In the genomic region with DNA sequence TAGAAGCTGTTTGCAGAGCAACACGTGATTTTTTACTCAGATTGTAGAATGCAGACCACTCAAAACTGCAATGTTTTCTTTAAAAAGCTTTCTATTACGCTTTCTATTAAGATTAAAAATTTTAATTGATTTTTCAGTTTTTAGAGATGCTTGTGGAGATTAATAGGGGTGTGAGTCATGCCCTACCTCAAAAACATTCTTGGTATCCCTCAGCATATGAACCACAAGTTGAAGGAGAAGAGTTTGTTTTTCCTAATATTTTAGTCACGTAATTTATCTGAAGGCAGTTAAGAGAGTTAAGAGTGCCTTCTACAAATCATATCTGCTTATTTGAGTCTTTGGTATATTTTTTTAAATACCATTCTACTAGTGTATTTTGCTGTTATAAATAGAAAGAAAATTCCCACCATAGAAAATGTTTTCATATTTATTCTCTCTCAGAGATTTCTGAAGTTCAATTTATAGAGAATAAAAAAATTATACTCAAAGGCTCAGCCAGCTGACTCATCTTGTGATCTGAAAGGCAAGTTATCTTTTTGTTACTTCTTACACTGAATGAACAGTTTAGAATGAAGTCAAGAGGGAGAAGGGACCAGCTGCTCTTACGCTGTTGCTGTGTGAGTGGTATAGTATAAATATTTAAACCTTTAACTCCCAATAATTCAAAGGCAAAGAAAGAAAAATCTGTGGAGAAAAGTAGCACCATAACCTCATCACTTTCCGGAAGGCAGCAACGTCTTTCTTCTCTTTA, we compare ENCODE assay signal across 12 cellular contexts. TPM values are rescaled to one million over a fixed set of nuclear protein-coding genes. Genes with fewer than 3 reads are reported as not detected.
DNase-seq lines count a peak whose midpoint lies in the region; ATAC-seq and TF ChIP-seq lines count a peak whose summit lies in the region.
"Had no signal": no experiment of that assay in that cellular context is flagged by ENCODE, and none has a peak within 500 bp of the region (broad histone marks: within the 10 kb centered on the region; RNA-seq: fewer than 3 reads in every experiment).

No MANE protein-coding gene starts in this region.

- CTCF ChIA-PET in SK-N-SH (lab: Yijun Ruan, JAX), result interaction anchor here (0.8 to 1.2 kb wide), 3 partner anchors 10 to 72 kb away, joined by 3 read pairs; no protein-coding TSS in a partner anchor

- H3K9me3 ChIP-seq in SK-N-SH, result no peaks in the 10 kb centered on the region

- TF ChIP-seq RAD21 in SK-N-SH (IDR thresholded peaks at IDR 0.05; ENCODE audit: low read length), result no peak

- peak overlapping the region in 1 of 2 experiments; percentile 71; a peak in 2 of 4 replicates for H3K27ac ChIP-seq in SK-N-SH (ENCODE audit: low read depth in 2 of 2, low read length in 1 of 2)
- H3K27ac ChIP-seq: dorsolateral prefrontal cortex had no signal

- H3K36me3 ChIP-seq in SK-N-SH (replicated peaks in 1 of 2; ENCODE audit: control insufficient read depth in 1 of 2, insufficient read depth in 2 of 2, low read length in 1 of 2), result no peaks in the 10 kb centered on the region

- H3K27ac Mint-ChIP-seq in activated T-cell treated with anti-CD3 and anti-CD28 coated beads, Interleukin-2, amount 50 U/mL, for 24 hours, result peak overlapping the region; percentile 96
- peak overlapping the region; percentile 51 for H3K27ac Mint-ChIP-seq in chondrocyte (ENCODE audit: unreplicated experiment)
- H3K27ac Mint-ChIP-seq in stimulated activated memory B cell treated with anti-CD40 and anti-IgM and Interleukin-4, amounts not matched to agents 10 μg/mL and 1 μg/mL and 100 μg/mL, for 72 hours, result peak overlapping the region; percentile 81
- H3K27ac Mint-ChIP-seq: H9 had no signal

- H4K20me1 ChIP-seq in SK-N-SH (ENCODE audit: insufficient read depth), result no peaks in the 10 kb centered on the region

- H3K4me1 Mint-ChIP-seq in activated T-cell treated with anti-CD3 and anti-CD28 coated beads, Interleukin-2, amount 50 U/mL, for 24 hours (ENCODE audit: low read depth), result peaks cover 94% of the 10 kb centered on the region
- peaks cover 51% of the 10 kb centered on the region for H3K4me1 Mint-ChIP-seq in chondrocyte (ENCODE audit: low read depth)
- H3K4me1 Mint-ChIP-seq in stimulated activated memory B cell treated with anti-CD40 and anti-IgM and Interleukin-4, amounts not matched to agents 10 μg/mL and 1 μg/mL and 100 μg/mL, for 72 hours, result peaks cover 95% of the 10 kb centered on the region

- POLR2A ChIA-PET in SK-N-SH (lab: Yijun Ruan, JAX), result no interaction called here

- TF ChIP-seq CTCF in SK-N-SH (IDR thresholded peaks at IDR 0.05) (no peak), chondrocyte (IDR thresholded peaks at IDR 0.05) (no peak)

- peaks cover 4% of the 10 kb centered on the region for H3K36me3 Mint-ChIP-seq in activated T-cell treated with anti-CD3 and anti-CD28 coated beads, Interleukin-2, amount 50 U/mL, for 24 hours (ENCODE audit: low read depth)
- H3K36me3 Mint-ChIP-seq in chondrocyte (ENCODE audit: low read depth), result no peaks in the 10 kb centered on the region
- peaks cover 13% of the 10 kb centered on the region for H3K36me3 Mint-ChIP-seq in stimulated activated memory B cell treated with anti-CD40 and anti-IgM and Interleukin-4, amounts not matched to agents 10 μg/mL and 1 μg/mL and 100 μg/mL, for 72 hours

- H3K9me2 ChIP-seq in SK-N-SH, result no peaks in the 10 kb centered on the region

- H2AFZ ChIP-seq in SK-N-SH (ENCODE audit: low read depth), result peak overlapping the region; percentile 42; the same call in 1 of the 2 replicates

- peak overlapping the region; percentile 8; the same call in 1 of the 2 replicates for H3K4me2 ChIP-seq in SK-N-SH

- no peak for TF ChIP-seq EP300 in SK-N-SH (IDR thresholded peaks at IDR 0.05; ENCODE audit: borderline replicate concordance in 1 of 2, low read depth in 1 of 2, low read length in 1 of 2)

- no peak for DNase-seq in activated T-cell treated with anti-CD3 and anti-CD28 coated beads, Interleukin-2, amount 50 U/mL, for 24 hours
- no peak for DNase-seq in activated T-cell treated with anti-CD3 and anti-CD28 coated beads for 4 hours
- DNase-seq in SK-N-SH, result no peak
- no peak for DNase-seq in chondrocyte (ENCODE audit: low spot score)
- no peak for DNase-seq in DMS153 treated with DMSO at 0.1 percent for 48 hours (lab: John Stamatoyannopoulos, UW; ENCODE audit: unreplicated experiment)
- DNase-seq: dorsolateral prefrontal cortex, glutamatergic neuron, H9, NCI-H1694 treated with DMSO at 0.1 percent for 48 hours had no signal

- H3F3A ChIP-seq in SK-N-SH (replicated peaks; ENCODE audit: insufficient read depth), result peaks cover 16% of the 10 kb centered on the region

- no peak overlapping the region for H3K4me3 ChIP-seq in SK-N-SH (ENCODE audit: low read depth in 2 of 2, low read length in 1 of 2)
- H3K4me3 ChIP-seq: dorsolateral prefrontal cortex had no signal

- no peaks in the 10 kb centered on the region for H3K79me2 ChIP-seq in SK-N-SH (ENCODE audit: insufficient read depth)

- WGBS in SK-N-SH (ENCODE audit: low lambda C conversion rate), result 66% methylated on average over 6 of the region's 6 CpGs

- peaks cover 12 to 26% of the 10 kb centered on the region in 2 experiments; a peak in 3 of 4 replicates for H3K4me1 ChIP-seq in SK-N-SH (ENCODE audit: control insufficient read depth in 1 of 2, insufficient read depth in 2 of 2, low read depth in 1 of 2, low read length in 1 of 2)

- no peaks in the 10 kb centered on the region for H3K27me3 ChIP-seq in SK-N-SH (ENCODE audit: insufficient read depth)

- ATAC-seq in stimulated activated memory B cell treated with anti-CD40 and anti-IgM and Interleukin-4, amounts not matched to agents 10 μg/mL and 1 μg/mL and 100 μg/mL, for 72 hours, result no peak
- ATAC-seq in HG02588 (IDR thresholded peaks at IDR 0.05; ENCODE audit: unreplicated experiment), result no peak
- no peak for ATAC-seq in GM19455 (IDR thresholded peaks at IDR 0.05; ENCODE audit: unreplicated experiment)

- no peaks in the 10 kb centered on the region for H3K27me3 Mint-ChIP-seq in activated T-cell treated with anti-CD3 and anti-CD28 coated beads, Interleukin-2, amount 50 U/mL, for 24 hours
- no peaks in the 10 kb centered on the region for H3K27me3 Mint-ChIP-seq in chondrocyte (ENCODE audit: low read depth)
- no peaks in the 10 kb centered on the region for H3K27me3 Mint-ChIP-seq in stimulated activated memory B cell treated with anti-CD40 and anti-IgM and Interleukin-4, amounts not matched to agents 10 μg/mL and 1 μg/mL and 100 μg/mL, for 72 hours

- H3K9ac ChIP-seq in SK-N-SH, result peak overlapping the region; percentile 17; the same call in 1 of the 2 replicates

- H3K9me3 Mint-ChIP-seq in activated T-cell treated with anti-CD3 and anti-CD28 coated beads, Interleukin-2, amount 50 U/mL, for 24 hours, result peaks cover 6% of the 10 kb centered on the region
- H3K9me3 Mint-ChIP-seq in chondrocyte (ENCODE audit: low read depth), result no peaks in the 10 kb centered on the region
- peaks cover 6% of the 10 kb centered on the region for H3K9me3 Mint-ChIP-seq in stimulated activated memory B cell treated with anti-CD40 and anti-IgM and Interleukin-4, amounts not matched to agents 10 μg/mL and 1 μg/mL and 100 μg/mL, for 72 hours

- peak overlapping the region; percentile 88 for H3K4me3 Mint-ChIP-seq in activated T-cell treated with anti-CD3 and anti-CD28 coated beads, Interleukin-2, amount 50 U/mL, for 24 hours
- H3K4me3 Mint-ChIP-seq in chondrocyte (ENCODE audit: unreplicated experiment), result no peak overlapping the region
- H3K4me3 Mint-ChIP-seq in stimulated activated memory B cell treated with anti-CD40 and anti-IgM and Interleukin-4, amounts not matched to agents 10 μg/mL and 1 μg/mL and 100 μg/mL, for 72 hours, result peak overlapping the region; percentile 61

TF ChIP-seq in SK-N-SH, 30 proteins besides CTCF, POLR2A, EP300 and RAD21:
- no peak for TF ChIP-seq JUND (IDR thresholded peaks at IDR 0.05)
- TF ChIP-seq FOSL2 (IDR thresholded peaks at IDR 0.05; ENCODE audit: borderline replicate concordance, low read depth), result peak; percentile 27; the same call in 1 of the 2 replicates

RNA-seq across cellular contexts. Expression of a gene that starts 7.6 kb away (rescaled TPM):
- polyA plus RNA-seq in SK-N-SH (2012; rRNA removed), result 0.05 TPM in 2 replicates
- polyA plus RNA-seq in SK-N-SH (2012; cell fraction: cytosol; rRNA removed), result 0.05 and 0.10 TPM in 2 replicates
- 0.05 and 0.13 TPM in 2 replicates for polyA plus RNA-seq in SK-N-SH (2012; cell fraction: nucleus; rRNA removed)
- 0.62 to 1.9 TPM (median 0.92 TPM) in 3 replicates for total RNA-seq in chondrocyte
